In genomic region chr2:206639636-206640035, GRCh38 we compare ENCODE assay signal across 37 cellular contexts. TPM values are rescaled to one million over a fixed set of nuclear protein-coding genes. Genes with fewer than 3 reads are reported as not detected.
"Had no signal": no experiment of that assay in that cellular context is flagged by ENCODE, and none has a peak within 500 bp of the region (broad histone marks: within the 10 kb centered on the region; RNA-seq: fewer than 3 reads in every experiment).

No MANE protein-coding gene starts in this region.

- H3K9me3 Mint-ChIP-seq: activated B cell treated with CpG ODN at 0.5 μM for 24 hours; activated CD4-positive, alpha-beta memory T cell treated with anti-CD3 and anti-CD28 coated beads for 36 hours; activated CD4-positive, alpha-beta T cell treated with anti-CD3 and anti-CD28 coated beads, Interleukin-2, amount 10 ng/mL, durations not matched to agents 24 days and 14 days; activated CD8-positive, alpha-beta T cell treated with anti-CD3 and anti-CD28 coated beads for 36 hours; activated naive CD4-positive, alpha-beta T cell treated with anti-CD3 and anti-CD28 coated beads for 36 hours; activated naive CD4-positive, alpha-beta T cell treated with anti-CD3 and anti-CD28 coated beads, Interleukin-2, amount 50 U/mL, for 72 hours; activated T-cell treated with anti-CD3 and anti-CD28 coated beads, Interleukin-2, amount 50 U/mL, for 4 hours; activated T-cell treated with anti-CD3 and anti-CD28 coated beads, Interleukin-2, amount 50 U/mL, for 72 hours; activated T-helper 1 cell treated with anti-CD3 and anti-CD28 coated beads, Interleukin-12 subunit alpha, Interleukin-12 subunit beta, Interleukin-2, Interleukin-4 antibody, amounts not matched to agents 30 ng/mL and 10 ng/mL and 1 ng/mL, durations not matched to agents 14 hours and 24 hours and 36 hours; activated T-helper 17 cell treated with anti-CD3 and anti-CD28 coated beads, Interleukin-2, amount 50 U/mL, for 72 hours; T-helper 1 cell treated with Interleukin-12 subunit alpha and Interleukin-12 subunit beta and Interleukin-4 antibody, amounts not matched to agents 30 μg/mL and 1 μg/mL, for 36 hours; T-helper 2 cell treated with Interferon-gamma antibody and Interleukin-4, amounts not matched to agents 5 μg/mL and 100 μg/mL, for 36 hours had no signal

- H3K4me1 ChIP-seq: breast epithelium had no signal

- DNase-seq: activated B cell treated with CpG ODN at 0.5 μM for 24 hours; activated CD4-positive, alpha-beta memory T cell treated with anti-CD3 and anti-CD28 coated beads for 36 hours; activated CD4-positive, alpha-beta T cell treated with anti-CD3 and anti-CD28 coated beads for 4 hours; activated CD4-positive, alpha-beta T cell treated with anti-CD3 and anti-CD28 coated beads, Interleukin-2, amount 10 ng/mL, durations not matched to agents 24 days and 14 days; activated CD4-positive, alpha-beta T cell treated with anti-CD3 and anti-CD28 coated beads, Interleukin-2, amount 50 U/mL, for 1 hour; activated CD4-positive, alpha-beta T cell treated with anti-CD3 and anti-CD28 coated beads, Interleukin-2, amount 50 U/mL, for 4 hours; activated CD4-positive, CD25-positive, alpha-beta regulatory T cell treated with anti-CD3 and anti-CD28 coated beads, Interleukin-2, amount 50 U/mL, for 72 hours; activated CD8-positive, alpha-beta memory T cell treated with anti-CD3 and anti-CD28 coated beads, Interleukin-2, amount 50 U/mL, for 4 hours; activated CD8-positive, alpha-beta T cell treated with anti-CD3 and anti-CD28 coated beads for 36 hours; activated effector memory CD4-positive, alpha-beta T cell treated with anti-CD3 and anti-CD28 coated beads, Interleukin-2, amount 50 U/mL, for 16 hours; activated gamma-delta T cell treated with Interleukin-2 at 50 U/mL for 16 hours; activated naive CD4-positive, alpha-beta T cell; activated naive CD4-positive, alpha-beta T cell treated with anti-CD3 and anti-CD28 coated beads for 36 hours; activated naive CD4-positive, alpha-beta T cell treated with anti-CD3 and anti-CD28 coated beads, Interleukin-2, amount 50 U/mL, for 16 hours; activated naive CD8-positive, alpha-beta T cell treated with anti-CD3 and anti-CD28 coated beads for 36 hours; activated T-cell treated with anti-CD3 and anti-CD28 coated beads for 4 hours; activated T-cell treated with anti-CD3 and anti-CD28 coated beads, Interleukin-2, amount 50 U/mL, for 1 hour; activated T-cell treated with anti-CD3 and anti-CD28 coated beads, Interleukin-2, amount 50 U/mL, for 4 hours; activated T-cell treated with anti-CD3 and anti-CD28 coated beads, Interleukin-2, amount 50 U/mL, for 72 hours; adrenal gland; amniotic stem cell; aorta; body of pancreas; brain microvascular endothelial cell; central memory CD4-positive, alpha-beta T cell; T-helper 2 cell; T-helper 9 cell had no signal

- ATAC-seq: activated CD8-positive, alpha-beta T cell treated with anti-CD3 and anti-CD28 coated beads for 36 hours; activated naive CD4-positive, alpha-beta T cell treated with anti-CD3 and anti-CD28 coated beads, Interleukin-2, amount 50 U/mL, for 72 hours; activated T-cell treated with anti-CD3 and anti-CD28 coated beads, Interleukin-2, amount 50 U/mL, for 4 hours; activated T-cell treated with anti-CD3 and anti-CD28 coated beads, Interleukin-2, amount 50 U/mL, for 72 hours; activated T-helper 17 cell treated with anti-CD3 and anti-CD28 coated beads, Interleukin-2, amount 50 U/mL, for 72 hours; body of pancreas had no signal

- H3K27ac ChIP-seq: adrenal gland, body of pancreas, brain microvascular endothelial cell, breast epithelium, VCaP had no signal

- H3K4me3 Mint-ChIP-seq: activated B cell treated with CpG ODN at 0.5 μM for 24 hours; activated CD4-positive, alpha-beta memory T cell treated with anti-CD3 and anti-CD28 coated beads for 36 hours; activated CD4-positive, alpha-beta T cell treated with anti-CD3 and anti-CD28 coated beads, Interleukin-2, amount 10 ng/mL, durations not matched to agents 24 days and 14 days; activated CD8-positive, alpha-beta T cell treated with anti-CD3 and anti-CD28 coated beads for 36 hours; activated naive CD4-positive, alpha-beta T cell treated with anti-CD3 and anti-CD28 coated beads for 36 hours; activated naive CD8-positive, alpha-beta T cell treated with anti-CD3 and anti-CD28 coated beads for 36 hours; activated T-cell treated with anti-CD3 and anti-CD28 coated beads, Interleukin-2, amount 50 U/mL, for 4 hours; activated T-cell treated with anti-CD3 and anti-CD28 coated beads, Interleukin-2, amount 50 U/mL, for 72 hours; activated T-helper 1 cell treated with anti-CD3 and anti-CD28 coated beads, Interleukin-12 subunit alpha, Interleukin-12 subunit beta, Interleukin-2, Interleukin-4 antibody, amounts not matched to agents 30 ng/mL and 10 ng/mL and 1 ng/mL, durations not matched to agents 14 hours and 24 hours and 36 hours; activated T-helper 17 cell treated with anti-CD3 and anti-CD28 coated beads, Interleukin-2, amount 50 U/mL, for 72 hours; T-helper 1 cell treated with Interleukin-12 subunit alpha and Interleukin-12 subunit beta and Interleukin-4 antibody, amounts not matched to agents 30 μg/mL and 1 μg/mL, for 36 hours; T-helper 2 cell treated with Interferon-gamma antibody and Interleukin-4, amounts not matched to agents 5 μg/mL and 100 μg/mL, for 36 hours had no signal

- H3K4me3 ChIP-seq: adrenal gland, body of pancreas, breast epithelium had no signal

- H3K36me3 Mint-ChIP-seq: activated CD4-positive, alpha-beta memory T cell treated with anti-CD3 and anti-CD28 coated beads for 36 hours; activated naive CD8-positive, alpha-beta T cell treated with anti-CD3 and anti-CD28 coated beads for 36 hours had no signal

- H3K36me3 ChIP-seq: adrenal gland, brain microvascular endothelial cell, breast epithelium had no signal

- H3K4me1 Mint-ChIP-seq: activated B cell treated with CpG ODN at 0.5 μM for 24 hours; activated CD4-positive, alpha-beta T cell treated with anti-CD3 and anti-CD28 coated beads, Interleukin-2, amount 10 ng/mL, durations not matched to agents 24 days and 14 days; activated naive CD8-positive, alpha-beta T cell treated with anti-CD3 and anti-CD28 coated beads for 36 hours; activated T-helper 17 cell treated with anti-CD3 and anti-CD28 coated beads, Interleukin-2, amount 50 U/mL, for 72 hours had no signal

- H3K9me3 ChIP-seq: adrenal gland, body of pancreas, breast epithelium had no signal

- H3K27ac Mint-ChIP-seq: activated B cell treated with CpG ODN at 0.5 μM for 24 hours; activated CD4-positive, alpha-beta memory T cell treated with anti-CD3 and anti-CD28 coated beads for 36 hours; activated CD4-positive, alpha-beta T cell treated with anti-CD3 and anti-CD28 coated beads, Interleukin-2, amount 10 ng/mL, durations not matched to agents 24 days and 14 days; activated CD8-positive, alpha-beta T cell treated with anti-CD3 and anti-CD28 coated beads for 36 hours; activated naive CD4-positive, alpha-beta T cell treated with anti-CD3 and anti-CD28 coated beads for 36 hours; activated naive CD4-positive, alpha-beta T cell treated with anti-CD3 and anti-CD28 coated beads, Interleukin-2, amount 50 U/mL, for 72 hours; activated naive CD8-positive, alpha-beta T cell treated with anti-CD3 and anti-CD28 coated beads for 36 hours; activated T-cell treated with anti-CD3 and anti-CD28 coated beads, Interleukin-2, amount 50 U/mL, for 72 hours; activated T-helper 1 cell treated with anti-CD3 and anti-CD28 coated beads, Interleukin-12 subunit alpha, Interleukin-12 subunit beta, Interleukin-2, Interleukin-4 antibody, amounts not matched to agents 30 ng/mL and 10 ng/mL and 1 ng/mL, durations not matched to agents 14 hours and 24 hours and 36 hours; activated T-helper 17 cell treated with anti-CD3 and anti-CD28 coated beads, Interleukin-2, amount 50 U/mL, for 72 hours; T-helper 1 cell treated with Interleukin-12 subunit alpha and Interleukin-12 subunit beta and Interleukin-4 antibody, amounts not matched to agents 30 μg/mL and 1 μg/mL, for 36 hours; T-helper 2 cell treated with Interferon-gamma antibody and Interleukin-4, amounts not matched to agents 5 μg/mL and 100 μg/mL, for 36 hours had no signal

RNA-seq across cellular contexts. Expression of gene FAM237A, which starts 2.7 kb away (rescaled TPM):
- total RNA-seq: activated B cell treated with CpG ODN at 0.5 μM for 24 hours; activated CD4-positive, alpha-beta memory T cell treated with anti-CD3 and anti-CD28 coated beads for 36 hours; activated CD4-positive, alpha-beta T cell treated with anti-CD3 and anti-CD28 coated beads, Interleukin-2, amount 10 ng/mL, durations not matched to agents 24 days and 14 days; activated CD8-positive, alpha-beta memory T cell treated with anti-CD3 and anti-CD28 coated beads for 36 hours; activated CD8-positive, alpha-beta T cell treated with anti-CD3 and anti-CD28 coated beads for 36 hours; activated naive CD4-positive, alpha-beta T cell treated with anti-CD3 and anti-CD28 coated beads for 36 hours; activated naive CD4-positive, alpha-beta T cell treated with anti-CD3 and anti-CD28 coated beads, Interleukin-2, amount 50 U/mL, for 72 hours; activated naive CD8-positive, alpha-beta T cell treated with anti-CD3 and anti-CD28 coated beads for 36 hours; activated T-cell treated with anti-CD3 and anti-CD28 coated beads, Interleukin-2, amount 50 U/mL, for 4 hours; activated T-cell treated with anti-CD3 and anti-CD28 coated beads, Interleukin-2, amount 50 U/mL, for 72 hours; activated T-helper 1 cell treated with anti-CD3 and anti-CD28 coated beads, Interleukin-12 subunit alpha, Interleukin-12 subunit beta, Interleukin-2, Interleukin-4 antibody, amounts not matched to agents 30 ng/mL and 10 ng/mL and 1 ng/mL, durations not matched to agents 14 hours and 24 hours and 36 hours; activated T-helper 17 cell treated with anti-CD3 and anti-CD28 coated beads, Interleukin-2, amount 50 U/mL, for 72 hours; adrenal gland; aorta; astrocyte; body of pancreas; breast epithelium; cerebellum had no signal
- polyA plus RNA-seq: adrenal gland, aorta had no signal
